In the genomic region with DNA sequence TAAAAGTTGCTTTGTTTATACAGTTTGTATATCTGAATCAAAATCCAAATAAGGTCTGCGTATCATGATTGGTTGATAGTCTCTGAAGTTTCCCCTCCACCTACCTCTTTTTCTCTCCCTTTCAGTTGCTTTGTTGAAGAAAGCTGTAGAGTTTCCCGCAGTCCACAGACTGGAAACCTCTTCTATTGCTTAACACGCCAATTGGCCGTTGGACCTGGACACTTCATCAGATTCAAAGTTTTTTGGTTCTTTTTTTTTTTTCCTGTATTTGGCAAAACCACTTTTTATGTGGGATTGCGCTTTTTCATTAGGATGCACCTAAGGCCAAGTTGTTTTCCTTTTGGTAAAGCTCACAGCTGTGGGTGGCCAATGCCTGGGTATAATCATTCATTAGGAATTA, we compare ENCODE assay signal across 21 cellular contexts. TPM values are rescaled to one million over a fixed set of nuclear protein-coding genes. Genes with fewer than 3 reads are reported as not detected.
"Had no signal": no experiment of that assay in that cellular context is flagged by ENCODE, and none has a peak within 500 bp of the region (broad histone marks: within the 10 kb centered on the region; RNA-seq: fewer than 3 reads in every experiment).

No MANE protein-coding gene starts in this region.

- H3K4me2 ChIP-seq: neural progenitor cell had no signal

- H3K9me3 Mint-ChIP-seq: stimulated activated memory B cell treated with anti-CD40 and anti-IgM and Interleukin-4, amounts not matched to agents 10 μg/mL and 1 μg/mL and 100 μg/mL, for 72 hours had no signal

- H3K36me3 Mint-ChIP-seq: naive thymus-derived CD8-positive, alpha-beta T cell; neural progenitor cell; stimulated activated memory B cell treated with anti-CD40 and anti-IgM and Interleukin-4, amounts not matched to agents 10 μg/mL and 1 μg/mL and 100 μg/mL, for 72 hours had no signal

- H3K27me3 Mint-ChIP-seq: progenitor cell of endocrine pancreas had no signal

- H3K27ac Mint-ChIP-seq: naive thymus-derived CD8-positive, alpha-beta T cell; neural progenitor cell; progenitor cell of endocrine pancreas; stimulated activated memory B cell treated with anti-CD40 and anti-IgM and Interleukin-4, amounts not matched to agents 10 μg/mL and 1 μg/mL and 100 μg/mL, for 72 hours had no signal

- DNase-seq: dermis blood vessel endothelial cell; effector memory CD4-positive, alpha-beta T cell; foreskin melanocyte; naive thymus-derived CD8-positive, alpha-beta T cell; spleen; stimulated activated CD4-positive, alpha-beta T cell treated with anti-CD3 and anti-CD28 coated beads, Interleukin-4, amount 100 ng/mL, for 4 hours; stimulated activated naive CD8-positive, alpha-beta T cell treated with anti-CD3 and anti-CD28 coated beads, Interleukin-15, Interleukin-2, amounts not matched to agents 100 U/mL and 50 U/mL, for 24 hours; substantia nigra; testis; tibial artery; upper lobe of left lung had no signal

- H3K36me3 ChIP-seq: esophagus muscularis mucosa, neural progenitor cell, spleen, tibial artery, upper lobe of left lung had no signal

- H3K9ac ChIP-seq: neural progenitor cell, parathyroid adenoma had no signal

- ATAC-seq: naive thymus-derived CD8-positive, alpha-beta T cell; sciatic nerve; stimulated activated memory B cell treated with anti-CD40 and anti-IgM and Interleukin-4, amounts not matched to agents 10 μg/mL and 1 μg/mL and 100 μg/mL, for 72 hours; stimulated activated naive CD8-positive, alpha-beta T cell treated with anti-CD3 and anti-CD28 coated beads, Interleukin-15, Interleukin-2, amounts not matched to agents 100 U/mL and 50 U/mL, for 24 hours had no signal

- H3K4me1 ChIP-seq: neural progenitor cell, parathyroid adenoma had no signal

- H3K79me2 ChIP-seq: parathyroid adenoma had no signal

- H3K27me3 ChIP-seq: esophagus muscularis mucosa, neural progenitor cell, spleen, testis, tibial artery, upper lobe of left lung had no signal

- H3K4me3 Mint-ChIP-seq: naive thymus-derived CD8-positive, alpha-beta T cell; neural progenitor cell; stimulated activated memory B cell treated with anti-CD40 and anti-IgM and Interleukin-4, amounts not matched to agents 10 μg/mL and 1 μg/mL and 100 μg/mL, for 72 hours had no signal

- H3K27ac ChIP-seq: coronary artery, esophagus muscularis mucosa, neural progenitor cell, parathyroid adenoma, spleen, testis, tibial artery, upper lobe of left lung had no signal

- H3K4me3 ChIP-seq: coronary artery, esophagus muscularis mucosa, neural progenitor cell, spleen, testis, tibial artery, upper lobe of left lung had no signal

- H3K9me3 ChIP-seq: esophagus muscularis mucosa, spleen, testis, tibial artery, upper lobe of left lung had no signal

- H2AFZ ChIP-seq: neural progenitor cell, parathyroid adenoma had no signal

- H3K4me1 Mint-ChIP-seq: naive thymus-derived CD8-positive, alpha-beta T cell; stimulated activated memory B cell treated with anti-CD40 and anti-IgM and Interleukin-4, amounts not matched to agents 10 μg/mL and 1 μg/mL and 100 μg/mL, for 72 hours had no signal

RNA-seq across cellular contexts. Expression of a gene that starts 14.5 kb away (rescaled TPM):
- total RNA-seq: naive thymus-derived CD8-positive, alpha-beta T cell had no signal
- polyA plus RNA-seq: naive thymus-derived CD8-positive, alpha-beta T cell had no signal

RNA-seq across cellular contexts. Expression of a gene that starts 58.5 kb away (rescaled TPM):
- total RNA-seq: fibroblast of lung; naive thymus-derived CD8-positive, alpha-beta T cell; osteoblast; progenitor cell of endocrine pancreas had no signal
- polyA plus RNA-seq: fibroblast of lung; keratinocyte; naive thymus-derived CD8-positive, alpha-beta T cell had no signal
